34 cellular contexts compared by ENCODE assay signal in the genomic region with DNA sequence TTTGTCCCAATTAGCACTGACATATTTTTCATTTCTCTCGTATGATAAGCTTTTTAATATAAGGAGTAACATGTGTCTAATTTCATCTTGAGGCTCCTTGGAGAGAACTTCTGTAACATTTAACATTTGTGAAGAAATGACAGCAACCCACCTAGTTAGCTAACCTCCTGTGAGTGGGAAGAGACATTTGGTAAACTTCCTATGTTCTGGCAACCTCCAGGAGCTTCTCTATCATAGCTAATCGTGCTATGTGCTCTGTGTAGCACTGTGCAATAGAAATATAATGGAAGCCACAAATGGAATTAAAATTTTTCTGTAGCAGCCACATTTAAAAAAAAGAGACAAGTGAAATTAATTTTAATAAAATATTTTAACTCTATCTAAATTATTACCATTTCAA. TPM values are rescaled to one million over a fixed set of nuclear protein-coding genes. Genes with fewer than 3 reads are reported as not detected.
"Had no signal": no experiment of that assay in that cellular context is flagged by ENCODE, and none has a peak within 500 bp of the region (broad histone marks: within the 10 kb centered on the region; RNA-seq: fewer than 3 reads in every experiment).

No MANE protein-coding gene starts in this region.

- H3K4me1 ChIP-seq: adrenal gland, ascending aorta, breast epithelium had no signal

- DNase-seq: activated effector memory CD4-positive, alpha-beta T cell treated with anti-CD3 and anti-CD28 coated beads, Interleukin-2, amount 50 U/mL, for 16 hours; activated effector memory CD4-positive, alpha-beta T cell treated with Interleukin-2 at 50 U/mL for 16 hours; activated gamma-delta T cell; activated gamma-delta T cell treated with Interleukin-2 at 50 U/mL for 16 hours; activated naive CD4-positive, alpha-beta T cell treated with anti-CD3 and anti-CD28 coated beads for 36 hours; activated naive CD4-positive, alpha-beta T cell treated with anti-CD3 and anti-CD28 coated beads, Interleukin-2, amount 10 ng/mL, durations not matched to agents 7 days and 5 days; activated naive CD4-positive, alpha-beta T cell treated with anti-CD3 and anti-CD28 coated beads, Interleukin-2, amount 50 U/mL, for 16 hours; activated naive CD4-positive, alpha-beta T cell treated with Interleukin-2 at 50 U/mL for 16 hours; activated naive CD8-positive, alpha-beta T cell treated with anti-CD3 and anti-CD28 coated beads for 36 hours; activated naive CD8-positive, alpha-beta T cell treated with anti-CD3 and anti-CD28 coated beads, Interleukin-2, amount 10 ng/mL, durations not matched to agents 7 days and 5 days; activated naive CD8-positive, alpha-beta T cell treated with anti-CD3 and anti-CD28 coated beads, Interleukin-2, amount 50 U/mL, for 24 hours; activated T-cell treated with anti-CD3 and anti-CD28 coated beads for 4 hours; activated T-cell treated with anti-CD3 and anti-CD28 coated beads, Interleukin-2, amount 50 U/mL, for 1 hour; activated T-cell treated with anti-CD3 and anti-CD28 coated beads, Interleukin-2, amount 50 U/mL, for 24 hours; activated T-cell treated with anti-CD3 and anti-CD28 coated beads, Interleukin-2, amount 50 U/mL, for 4 hours; activated T-cell treated with anti-CD3 and anti-CD28 coated beads, Interleukin-2, amount 50 U/mL, for 48 hours; activated T-cell treated with anti-CD3 and anti-CD28 coated beads, Interleukin-2, amount 50 U/mL, for 72 hours; adrenal gland; amniotic stem cell; amygdala; anterior cingulate cortex; body of pancreas; brain microvascular endothelial cell; central memory CD4-positive, alpha-beta T cell; cerebellar nuclear complex had no signal

- H3K36me3 ChIP-seq: adrenal gland, ascending aorta, brain microvascular endothelial cell, breast epithelium, cardiac muscle cell had no signal

- H3K27me3 ChIP-seq: ascending aorta, body of pancreas, brain microvascular endothelial cell, breast epithelium, cardiac muscle cell had no signal

- H3K4me3 ChIP-seq: adrenal gland, ascending aorta, body of pancreas, breast epithelium, cardiac muscle cell had no signal

- H3K9me3 ChIP-seq: adrenal gland, ascending aorta, body of pancreas, breast epithelium had no signal

- FAIRE-seq: astrocyte, bronchial epithelial cell had no signal

- ATAC-seq: activated naive CD4-positive, alpha-beta T cell treated with anti-CD3 and anti-CD28 coated beads, Interleukin-2, amount 50 U/mL, for 72 hours; activated naive CD8-positive, alpha-beta T cell treated with anti-CD3 and anti-CD28 coated beads, Interleukin-2, amount 50 U/mL, for 24 hours; activated T-cell treated with anti-CD3 and anti-CD28 coated beads, Interleukin-2, amount 50 U/mL, for 4 hours; activated T-cell treated with anti-CD3 and anti-CD28 coated beads, Interleukin-2, amount 50 U/mL, for 72 hours; activated T-helper 17 cell treated with anti-CD3 and anti-CD28 coated beads, Interleukin-2, amount 50 U/mL, for 72 hours; body of pancreas had no signal

- H3K27ac ChIP-seq: adrenal gland, ascending aorta, body of pancreas, brain microvascular endothelial cell, breast epithelium, cardiac muscle cell had no signal

RNA-seq across cellular contexts. Expression of gene OLFM4, which starts 5.4 kb away (rescaled TPM):
- total RNA-seq: activated naive CD4-positive, alpha-beta T cell treated with anti-CD3 and anti-CD28 coated beads for 36 hours; activated naive CD4-positive, alpha-beta T cell treated with anti-CD3 and anti-CD28 coated beads, Interleukin-2, amount 50 U/mL, for 72 hours; activated naive CD8-positive, alpha-beta T cell treated with anti-CD3 and anti-CD28 coated beads for 36 hours; activated naive CD8-positive, alpha-beta T cell treated with anti-CD3 and anti-CD28 coated beads, Interleukin-2, amount 10 ng/mL, durations not matched to agents 7 days and 5 days; activated T-cell treated with anti-CD3 and anti-CD28 coated beads, Interleukin-2, amount 50 U/mL, for 72 hours; activated T-helper 1 cell treated with anti-CD3 and anti-CD28 coated beads, Interleukin-12 subunit alpha, Interleukin-12 subunit beta, Interleukin-2, Interleukin-4 antibody, amounts not matched to agents 30 ng/mL and 10 ng/mL and 1 ng/mL, durations not matched to agents 14 hours and 24 hours and 36 hours; activated T-helper 17 cell treated with anti-CD3 and anti-CD28 coated beads, Interleukin-2, amount 50 U/mL, for 72 hours; activated T-helper 2 cell treated with anti-CD3 and anti-CD28 coated beads, Interferon-gamma antibody, Interleukin-2, Interleukin-4, amounts not matched to agents 10 μg/mL and 5 μg/mL and 100 μg/mL, durations not matched to agents 14 hours and 24 hours and 36 hours; ascending aorta; astrocyte; bronchial epithelial cell; cardiac muscle cell had no signal
- polyA plus RNA-seq: cardiac muscle cell had no signal
